Comparison of ENCODE assay signal across 8 cellular contexts in genomic region chr2:102615620-102616436, GRCh38. TPM values are rescaled to one million over a fixed set of nuclear protein-coding genes. Genes with fewer than 3 reads are reported as not detected.
DNase-seq lines count a peak whose midpoint lies in the region; ATAC-seq and TF ChIP-seq lines count a peak whose summit lies in the region.

No MANE protein-coding gene starts in this region.

- peaks cover 17% of the 10 kb centered on the region for H3K27me3 ChIP-seq in BJ (ENCODE audit: control insufficient read depth, insufficient read depth, low read length)

- no peaks in the 10 kb centered on the region for H3K36me3 ChIP-seq in BJ (ENCODE audit: control insufficient read depth, insufficient read depth, low read length)

- no peak overlapping the region for H3K27ac Mint-ChIP-seq in activated B cell treated with CpG ODN at 0.5 μM for 24 hours
- no peak overlapping the region for H3K27ac Mint-ChIP-seq in natural killer cell
- no peak overlapping the region for H3K27ac Mint-ChIP-seq in type B pancreatic cell

- ATAC-seq in GM18520 (IDR thresholded peaks at IDR 0.05; ENCODE audit: unreplicated experiment) (peak; percentile 66), HG02981 (IDR thresholded peaks at IDR 0.05; ENCODE audit: unreplicated experiment) (peak; percentile 92), activated B cell treated with CpG ODN at 0.5 μM for 24 hours (ENCODE audit: low read depth) (peak; percentile 76), esophagus mucosa (peak; percentile 91), natural killer cell (peak; percentile 89 to 97 (median 93))

- TF ChIP-seq CTCF in BJ (IDR thresholded peaks at IDR 0.05; ENCODE audit: insufficient read depth, low read depth, low read length) (peak; percentile 95), activated B cell treated with CpG ODN at 0.5 μM for 24 hours (IDR thresholded peaks at IDR 0.05) (peak; percentile 77), natural killer cell (IDR thresholded peaks at IDR 0.05) (peak; percentile 94), type B pancreatic cell (conservative IDR thresholded peaks at IDR 0.05) (peak; percentile 87)

- DNase-seq in BJ (ENCODE audit: low read depth) (no peak), NCI-H2227 treated with DMSO at 0.1 percent for 48 hours (lab: John Stamatoyannopoulos, UW) (peak; percentile 60), activated B cell treated with CpG ODN at 0.5 μM for 24 hours (no peak), natural killer cell (peak; percentile 46), type B pancreatic cell (ENCODE audit: extremely low spot score, unreplicated experiment) (no peak)

- intact Hi-C loops in activated B cell treated with CpG ODN at 0.5 μM for 24 hours (cut with micrococcal nuclease): loop anchor here (1.0 kb wide), 2 partner anchors 96 to 143 kb away; partner anchors contain the start of gene SLC9A4
- intact Hi-C loops in natural killer cell (cut with micrococcal nuclease): loop anchor here (1.0 kb wide), 2 partner anchors 96 to 143 kb away; partner anchors contain the start of gene SLC9A4

- no peak overlapping the region for H3K4me3 ChIP-seq in BJ (ENCODE audit: low read depth, low read length)

- no peak overlapping the region for H3K4me3 Mint-ChIP-seq in activated B cell treated with CpG ODN at 0.5 μM for 24 hours
- no peak overlapping the region for H3K4me3 Mint-ChIP-seq in natural killer cell
- peak overlapping the region; percentile 7 for H3K4me3 Mint-ChIP-seq in type B pancreatic cell

- H3K9me3 Mint-ChIP-seq in activated B cell treated with CpG ODN at 0.5 μM for 24 hours: no peaks in the 10 kb centered on the region
- H3K9me3 Mint-ChIP-seq in natural killer cell: no peaks in the 10 kb centered on the region
- H3K9me3 Mint-ChIP-seq in type B pancreatic cell: no peaks in the 10 kb centered on the region

- no peaks in the 10 kb centered on the region for H3K36me3 Mint-ChIP-seq in activated B cell treated with CpG ODN at 0.5 μM for 24 hours (ENCODE audit: low read depth)
- peaks cover 7% of the 10 kb centered on the region for H3K36me3 Mint-ChIP-seq in natural killer cell
- no peaks in the 10 kb centered on the region for H3K36me3 Mint-ChIP-seq in type B pancreatic cell

- CTCF ChIA-PET in BJ (lab: Yijun Ruan, JAX) (interaction anchor here (0.9 to 6.1 kb wide), 15 partner anchors 11 to 150 kb away, joined by 3 to 124 read pairs (median 4); partner anchors contain the start of gene SLC9A4), activated B cell treated with CpG ODN at 0.5 μM for 24 hours (lab: Charles Lee) (interaction anchor here (0.9 to 6.1 kb wide), 6 partner anchors 16 to 595 kb away, joined by 3 to 123 read pairs (median 4); partner anchors contain the start of gene SLC9A4)

- POLR2A ChIA-PET in BJ (lab: Charles Lee): no interaction called here
- POLR2A ChIA-PET in activated B cell treated with CpG ODN at 0.5 μM for 24 hours (lab: Charles Lee): no interaction called here

- peaks cover 42% of the 10 kb centered on the region for H3K27me3 Mint-ChIP-seq in activated B cell treated with CpG ODN at 0.5 μM for 24 hours
- peaks cover 37 to 49% of the 10 kb centered on the region in 2 donors for H3K27me3 Mint-ChIP-seq in natural killer cell (ENCODE audit: low read depth in 2 of 2)
- peaks cover 58% of the 10 kb centered on the region for H3K27me3 Mint-ChIP-seq in type B pancreatic cell

- H3K4me1 Mint-ChIP-seq in activated B cell treated with CpG ODN at 0.5 μM for 24 hours: peaks cover 7% of the 10 kb centered on the region
- peaks cover 8 to 15% of the 10 kb centered on the region in 2 donors for H3K4me1 Mint-ChIP-seq in natural killer cell
- H3K4me1 Mint-ChIP-seq in type B pancreatic cell (ENCODE audit: unreplicated experiment): peaks cover 11% of the 10 kb centered on the region

RNA-seq across cellular contexts. Expression of gene SLC9A2, which starts 3.5 kb away (rescaled TPM):
- polyA plus RNA-seq in BJ (2011; rRNA removed): not detected in 2 replicates
- 0.05 TPM in 1 of 2 replicates, not detected in the other for polyA minus RNA-seq in BJ (2011; rRNA and poly(A)+ RNA removed)
- total RNA-seq in activated B cell treated with CpG ODN at 0.5 μM for 24 hours: not detected in 2 replicates
- total RNA-seq in esophagus mucosa: 0.20 TPM
- not detected for total RNA-seq in natural killer cell
- total RNA-seq in type B pancreatic cell (ENCODE audit: low replicate concordance): 6.3 and 10.0 TPM in 2 replicates

Comparison
In these comparisons a context has a peak if more than half of its experiments do, and no peak if none do; other contexts are left out.
1. DNase-seq: peak in NCI-H2227 treated with DMSO at 0.1 percent for 48 hours (single experiment) and natural killer cell (single experiment); none in BJ (single experiment), activated B cell treated with CpG ODN at 0.5 μM for 24 hours (single experiment) and type B pancreatic cell (single experiment).
2. Peak in every context shown above with its lines, with median percentiles within 50 percentile points of each other: CTCF ChIP-seq and ATAC-seq.